9 cellular contexts compared by ENCODE assay signal in genomic region chr21:31347435-31348032, GRCh38.
DNase-seq lines count a peak whose midpoint lies in the region; ATAC-seq and TF ChIP-seq lines count a peak whose summit lies in the region.
"Had no signal": no experiment of that assay in that cellular context is flagged by ENCODE, and none has a peak within 500 bp of the region (broad histone marks: within the 10 kb centered on the region; RNA-seq: fewer than 3 reads in every experiment).

No MANE protein-coding gene starts in this region.

- H3K9me3 ChIP-seq in HEK293 (ENCODE audit: control insufficient read depth, insufficient read depth, low read depth, low read length) = no peaks in the 10 kb centered on the region

- no peak overlapping the region for H3K4me3 ChIP-seq in HEK293 (ENCODE audit: low read depth, low read length)

- POLR2A ChIA-PET in HEK293 (lab: Yijun Ruan, JAX) = no interaction called here

- no peaks in the 10 kb centered on the region for H3K36me3 ChIP-seq in HEK293 (ENCODE audit: control insufficient read depth in 2 of 2, insufficient read depth in 1 of 2, low read length in 2 of 2)

- CTCF ChIA-PET in HEK293 (lab: Yijun Ruan, JAX) = interaction anchor here (0.7 to 4.5 kb wide), 24 partner anchors 10 to 237 kb away, joined by 3 to 39 read pairs (median 4); no protein-coding TSS in a partner anchor

- peaks cover 19% of the 10 kb centered on the region; the same call in 1 of the 2 replicates for H3K4me1 ChIP-seq in HEK293 (ENCODE audit: control insufficient read depth, insufficient read depth, low read length)

- TF ChIP-seq CTCF in HEK293 (tag by site-specific recombination; IDR thresholded peaks at IDR 0.05) (peak; percentile 67; the same call in 1 of the 2 replicates), GM13977 (IDR thresholded peaks at IDR 0.05; ENCODE audit: extremely low read depth, insufficient read depth, missing control alignments) (no peak)

- DNase-seq in AG08396 (ENCODE audit: low spot score) (peak; percentile 40), SW480 (ENCODE audit: low spot score) (peak; percentile 48), islet precursor cell (peak; percentile 46), HPDE6-E6E7 (ENCODE audit: extremely low spot score) (no peak), GM13977 (ENCODE audit: low spot score) (no peak)
- DNase-seq: immature natural killer cell had no signal

- no peak overlapping the region for H3K27ac ChIP-seq in HEK293 (ENCODE audit: extremely low read depth, low read depth, low read length)

- no peak for ATAC-seq in HG03442 (IDR thresholded peaks at IDR 0.05; ENCODE audit: unreplicated experiment)
- no peak for ATAC-seq in HG03520 (IDR thresholded peaks at IDR 0.05; ENCODE audit: unreplicated experiment)

- in situ Hi-C loops in GM13977 (cut with MboI; ENCODE audit: low pct_unique_long_range_greater_than_20kb, low sequenced_read_pairs, unreplicated experiment) = no loop called here

TF ChIP-seq in HEK293, 187 proteins besides CTCF, POLR2A, EP300 and RAD21 (continues in another document):
- TF ChIP-seq ZBTB17 (tag by site-specific recombination; IDR thresholded peaks at IDR 0.05) (no peak), PRDM10 (tag by site-specific recombination; IDR thresholded peaks at IDR 0.05) (no peak), YY1 (tag by site-specific recombination; IDR thresholded peaks at IDR 0.05) (no peak), ZSCAN4 (tag by site-specific recombination; IDR thresholded peaks at IDR 0.05) (peak; percentile 68), MZF1 (tag by site-specific recombination; IDR thresholded peaks at IDR 0.05; ENCODE audit: borderline replicate concordance) (no peak), PRDM2 (tag by site-specific recombination; IDR thresholded peaks at IDR 0.05; ENCODE audit: borderline replicate concordance) (no peak), ZNF133 (tag by site-specific recombination; IDR thresholded peaks at IDR 0.05) (no peak), ZNF792 (tag by site-specific recombination; IDR thresholded peaks at IDR 0.05) (no peak), ZBTB20 (tag by site-specific recombination; IDR thresholded peaks at IDR 0.05) (no peak), ZNF529 (tag by site-specific recombination; IDR thresholded peaks at IDR 0.05; ENCODE audit: insufficient replicate concordance) (no peak), ZNF600 (tag by site-specific recombination; IDR thresholded peaks at IDR 0.05) (0 out of 2 replicates have a peak, but pooled peaks have one; percentile 24), ZNF366 (tag by site-specific recombination; conservative IDR thresholded peaks at IDR 0.05) (0 out of 2 replicates have a peak, but pooled peaks have one; percentile 14), ZNF155 (tag by site-specific recombination; IDR thresholded peaks at IDR 0.05) (no peak), ZNF239 (tag by site-specific recombination; IDR thresholded peaks at IDR 0.05) (no peak), ZNF362 (tag by site-specific recombination; IDR thresholded peaks at IDR 0.05) (no peak), ZBTB44 (tag by site-specific recombination; IDR thresholded peaks at IDR 0.05) (peak; percentile 58; the same call in 1 of the 2 replicates)

Comparison
In these comparisons a context has a peak if more than half of its experiments do, and no peak if none do; other contexts are left out.
1. DNase-seq: peak in AG08396 (single experiment), SW480 (single experiment) and islet precursor cell (single experiment); none in HPDE6-E6E7 (single experiment) and GM13977 (single experiment).